In genomic region chr1:37540036-37540785, GRCh38 we compare ENCODE assay signal across 18 cellular contexts. TPM values are rescaled to one million over a fixed set of nuclear protein-coding genes. Genes with fewer than 3 reads are reported as not detected.
DNase-seq lines count a peak whose midpoint lies in the region; ATAC-seq, FAIRE-seq and TF ChIP-seq lines count a peak whose summit lies in the region.
"Had no signal": no experiment of that assay in that cellular context is flagged by ENCODE, and none has a peak within 500 bp of the region (broad histone marks: within the 10 kb centered on the region; RNA-seq: fewer than 3 reads in every experiment).

No MANE protein-coding gene starts in this region.

- CTCF ChIA-PET in HepG2 (lab: Yijun Ruan, JAX; ENCODE audit: low intra/inter-chr PET ratio, low total read pairs), result no interaction called here
- CTCF ChIA-PET in activated naive CD4-positive, alpha-beta T cell treated with anti-CD3 and anti-CD28 coated beads for 36 hours (lab: Charles Lee), result interaction anchor here (0.8 to 1.5 kb wide), 2 partner anchors 85 to 505 kb away, joined by 3 to 5 read pairs; no protein-coding TSS in a partner anchor

- no peak overlapping the region for H2BK5ac ChIP-seq in mesenchymal stem cell (ENCODE audit: low read depth, low read length, poor library complexity, severe bottlenecking)

- no peak for FAIRE-seq in HepG2 (lab: Jason Lieb, UNC)
- FAIRE-seq: GM12892 had no signal

- WGBS in HepG2 (ENCODE audit: low lambda C conversion rate), result 96% methylated on average over 30 of the region's 30 CpGs
- WGBS in right lobe of liver (ENCODE audit: insufficient coverage, low coverage, low lambda C conversion rate, missing lambda C conversion rate), result 94% methylated on average over 26 of the region's 30 CpGs
- 98% methylated on average over 30 of the region's 30 CpGs for WGBS in mesenchymal stem cell

- TF ChIP-seq RAD21 in HepG2 (CRISPR knock-in tag; IDR thresholded peaks at IDR 0.05), result no peak

- BruUV-seq in HepG2 (replicated peaks; lab: Mats Ljungman, UMichigan), result no TSS peak

- no peak overlapping the region for H3K4me3 Mint-ChIP-seq in activated naive CD4-positive, alpha-beta T cell treated with anti-CD3 and anti-CD28 coated beads for 36 hours
- H3K4me3 Mint-ChIP-seq in HFFc6, result no peak overlapping the region
- H3K4me3 Mint-ChIP-seq: CD4-positive, CD25-positive, alpha-beta regulatory T cell; CD8-positive, alpha-beta T cell had no signal

- H3K9ac ChIP-seq in HepG2 (ENCODE audit: insufficient read depth, low read depth, low read length) (no peak overlapping the region), mesenchymal stem cell (ENCODE audit: low read length) (no peak overlapping the region)

- no peaks in the 10 kb centered on the region for H4K20me1 ChIP-seq in HepG2 (ENCODE audit: insufficient read depth, low read length)

- in situ Hi-C loops in HepG2 (cut with HindIII; ENCODE audit: extremely low pct_ligation_motif_present, low pct_unique_long_range_greater_than_20kb), result no loop called here

- no peaks in the 10 kb centered on the region for H3K27me3 ChIP-seq in HepG2 (ENCODE audit: control insufficient read depth in 1 of 2, insufficient read depth in 2 of 2, low read length in 2 of 2)
- no peaks in the 10 kb centered on the region for H3K27me3 ChIP-seq in right lobe of liver
- H3K27me3 ChIP-seq in mesenchymal stem cell (ENCODE audit: control insufficient read depth in 1 of 2, insufficient read depth in 1 of 2, low read length in 2 of 2), result no peaks in the 10 kb centered on the region
- no peaks in the 10 kb centered on the region for H3K27me3 ChIP-seq in breast epithelium

- H3K4ac ChIP-seq in mesenchymal stem cell (ENCODE audit: low read depth in 1 of 2, low read length in 2 of 2), result no peak overlapping the region

- H2AFZ ChIP-seq in HepG2 (ENCODE audit: low read length) (no peak overlapping the region), mesenchymal stem cell (ENCODE audit: low read depth, low read length) (no peak overlapping the region)

- H3K23ac ChIP-seq in mesenchymal stem cell (ENCODE audit: low read length in 2 of 2), result no peak overlapping the region

- POLR2A ChIA-PET in HepG2 (lab: Yijun Ruan, JAX), result no interaction called here

- no peak for ATAC-seq in HepG2
- ATAC-seq in right lobe of liver, result no peak
- ATAC-seq: CD8-positive, alpha-beta T cell; HCT116 had no signal

- no peak overlapping the region for H3K4me3 ChIP-seq in HepG2 (replicated peaks in 1 of 3; ENCODE audit: insufficient read depth in 1 of 3, low read depth in 2 of 3, low read length in 3 of 3)
- H3K4me3 ChIP-seq in right lobe of liver, result no peak overlapping the region
- H3K4me3 ChIP-seq in mesenchymal stem cell (ENCODE audit: insufficient read depth in 1 of 2, low read depth in 1 of 2, low read length in 2 of 2), result no peak overlapping the region
- H3K4me3 ChIP-seq in breast epithelium, result no peak overlapping the region

- no peak overlapping the region for H2AK5ac ChIP-seq in mesenchymal stem cell (ENCODE audit: low read length, severe bottlenecking)

- no peaks in the 10 kb centered on the region for H3K27me3 Mint-ChIP-seq in activated naive CD4-positive, alpha-beta T cell treated with anti-CD3 and anti-CD28 coated beads for 36 hours (ENCODE audit: low read depth)
- no peaks in the 10 kb centered on the region for H3K27me3 Mint-ChIP-seq in HFFc6 (ENCODE audit: insufficient read depth)
- H3K27me3 Mint-ChIP-seq: CD4-positive, CD25-positive, alpha-beta regulatory T cell had no signal

- H3K9me3 ChIP-seq in HepG2 (ENCODE audit: low read length) (no peaks in the 10 kb centered on the region), right lobe of liver (no peaks in the 10 kb centered on the region), mesenchymal stem cell (ENCODE audit: control insufficient read depth, low read length) (no peaks in the 10 kb centered on the region), breast epithelium (no peaks in the 10 kb centered on the region)
- H3K9me3 ChIP-seq: Caco-2 had no signal

- peaks cover 31% of the 10 kb centered on the region for H3K36me3 Mint-ChIP-seq in activated naive CD4-positive, alpha-beta T cell treated with anti-CD3 and anti-CD28 coated beads for 36 hours (ENCODE audit: low read depth)
- peaks cover 55% of the 10 kb centered on the region for H3K36me3 Mint-ChIP-seq in HFFc6 (ENCODE audit: low read depth)

- H3K4me2 ChIP-seq in HepG2 (ENCODE audit: low read depth, low read length) (no peak overlapping the region), mesenchymal stem cell (ENCODE audit: low read length, poor library complexity, severe bottlenecking) (no peak overlapping the region)

- TF ChIP-seq POLR2A in HepG2 (IDR thresholded peaks at IDR 0.05; ENCODE audit: insufficient read depth in 1 of 2, low read depth in 2 of 2, low read length in 2 of 2) (no peak), right lobe of liver (IDR thresholded peaks at IDR 0.05) (no peak), breast epithelium (IDR thresholded peaks at IDR 0.05) (no peak)

- H3K27ac Mint-ChIP-seq in activated naive CD4-positive, alpha-beta T cell treated with anti-CD3 and anti-CD28 coated beads for 36 hours, result no peak overlapping the region
- no peak overlapping the region for H3K27ac Mint-ChIP-seq in HFFc6
- H3K27ac Mint-ChIP-seq: CD8-positive, alpha-beta T cell had no signal

- H3K27ac ChIP-seq in HepG2 (ENCODE audit: extremely low read length, insufficient read depth, low read length) (no peak overlapping the region), right lobe of liver (no peak overlapping the region), mesenchymal stem cell (ENCODE audit: low read length, poor library complexity, severe bottlenecking) (no peak overlapping the region), breast epithelium (no peak overlapping the region)
- H3K27ac ChIP-seq: C4-2B had no signal

- no peaks in the 10 kb centered on the region for H3K79me2 ChIP-seq in HepG2 (ENCODE audit: insufficient read depth, low read length)

- H3K9me3 Mint-ChIP-seq in activated naive CD4-positive, alpha-beta T cell treated with anti-CD3 and anti-CD28 coated beads for 36 hours, result no peaks in the 10 kb centered on the region
- H3K9me3 Mint-ChIP-seq in HFFc6, result no peaks in the 10 kb centered on the region
- H3K9me3 Mint-ChIP-seq: CD4-positive, CD25-positive, alpha-beta regulatory T cell; CD8-positive, alpha-beta T cell had no signal

- peaks cover 9% of the 10 kb centered on the region for H3K4me1 Mint-ChIP-seq in activated naive CD4-positive, alpha-beta T cell treated with anti-CD3 and anti-CD28 coated beads for 36 hours (ENCODE audit: low read depth)
- H3K4me1 Mint-ChIP-seq in HFFc6 (ENCODE audit: low read depth), result peaks cover 27% of the 10 kb centered on the region

- peaks cover 12 to 53% of the 10 kb centered on the region in 2 experiments; a peak in 4 of 5 replicates for H3K36me3 ChIP-seq in HepG2 (replicated peaks in 1 of 2; ENCODE audit: control insufficient read depth in 1 of 2, insufficient read depth in 2 of 2, low read length in 2 of 2)
- H3K36me3 ChIP-seq in right lobe of liver, result peaks cover 0 to 36% (median 8%) of the 10 kb centered on the region in 4 donors
- H3K36me3 ChIP-seq in mesenchymal stem cell (ENCODE audit: control insufficient read depth in 1 of 2, insufficient read depth in 2 of 2, low read depth in 1 of 2, low read length in 2 of 2), result peaks cover 42 to 81% of the 10 kb centered on the region in 2 experiments
- H3K36me3 ChIP-seq in breast epithelium, result no peaks in the 10 kb centered on the region

- no peak overlapping the region for H2BK12ac ChIP-seq in mesenchymal stem cell (ENCODE audit: low read length in 2 of 2)

- no peak overlapping the region for H4K8ac ChIP-seq in mesenchymal stem cell (ENCODE audit: low read length)

- TF ChIP-seq CTCF in HepG2 (CRISPR knock-in tag; IDR thresholded peaks at IDR 0.05), result no peak
- no peak for TF ChIP-seq CTCF in right lobe of liver (IDR thresholded peaks at IDR 0.05)
- no peak for TF ChIP-seq CTCF in breast epithelium (IDR thresholded peaks at IDR 0.05)
- no peak for TF ChIP-seq CTCF in HFFc6 (IDR thresholded peaks at IDR 0.05)

- no peak for TF ChIP-seq EP300 in HepG2 (IDR thresholded peaks at IDR 0.05; ENCODE audit: low read depth in 2 of 2, low read length in 2 of 2)
- TF ChIP-seq EP300 in HepG2 (CRISPR knock-in tag; IDR thresholded peaks at IDR 0.05; ENCODE audit: borderline replicate concordance), result no peak

- peaks cover 26% of the 10 kb centered on the region for H3K4me1 ChIP-seq in HepG2 (ENCODE audit: insufficient read depth, low read length)
- peaks cover 0 to 28% (median 5%) of the 10 kb centered on the region in 4 donors for H3K4me1 ChIP-seq in right lobe of liver
- H3K4me1 ChIP-seq in mesenchymal stem cell (ENCODE audit: control insufficient read depth, insufficient read depth, low read depth, low read length), result no peaks in the 10 kb centered on the region
- H3K4me1 ChIP-seq in breast epithelium, result no peaks in the 10 kb centered on the region
- H3K4me1 ChIP-seq: Caco-2 had no signal

- peak overlapping the region; percentile 8 for H2BK120ac ChIP-seq in mesenchymal stem cell (ENCODE audit: low read depth, low read length)

- no peak overlapping the region for H3K14ac ChIP-seq in mesenchymal stem cell (ENCODE audit: low read length in 2 of 2)

- no peak overlapping the region for H4K91ac ChIP-seq in mesenchymal stem cell (ENCODE audit: low read length)

- H3K18ac ChIP-seq in mesenchymal stem cell (ENCODE audit: low read depth in 1 of 2, low read length in 2 of 2), result no peak overlapping the region

- intact Hi-C loops in HepG2 (cut with micrococcal nuclease; ENCODE audit: unreplicated experiment) (no loop called here), right lobe of liver (cut with DNase I) (no loop called here), breast epithelium (cut with DNase I; ENCODE audit: low total_unique reads) (no loop called here)
- intact Hi-C loops in activated naive CD4-positive, alpha-beta T cell treated with anti-CD3 and anti-CD28 coated beads for 36 hours (cut with micrococcal nuclease), result no loop called here

- no peak for DNase-seq in HepG2 (ENCODE audit: low spot score)
- DNase-seq in right lobe of liver, result no peak
- peak; percentile 1 for DNase-seq in dedifferentiated amniotic fluid mesenchymal stem cell (ENCODE audit: extremely low spot score)
- no peak for DNase-seq in mesenchymal stem cell
- no peak for DNase-seq in activated naive CD4-positive, alpha-beta T cell treated with anti-CD3 and anti-CD28 coated beads for 36 hours
- DNase-seq in breast epithelium (ENCODE audit: low spot score in 2 of 2), result no peak
- no peak for DNase-seq in HFFc6
- DNase-seq: Caco-2; CD4-positive, CD25-positive, alpha-beta regulatory T cell; CD8-positive, alpha-beta T cell; DMS153; DND-41; GOT3; H7 had no signal

- peaks cover 26% of the 10 kb centered on the region for H3K79me1 ChIP-seq in mesenchymal stem cell (replicated peaks; ENCODE audit: low read length, poor library complexity, severe bottlenecking)

- no peak overlapping the region for H2BK15ac ChIP-seq in mesenchymal stem cell (ENCODE audit: low read depth, poor library complexity, severe bottlenecking)

RNA-seq across cellular contexts. Expression of gene SNIP1, which starts 13.9 kb away (rescaled TPM):
- total RNA-seq in HepG2 (2016; rRNA removed; fragmentation: Illumina TruSeq; extraction: Trizol), result 10.9 and 11.2 TPM in 2 replicates
- total RNA-seq in HepG2 (2016; cell fraction: cytosol; rRNA removed; fragmentation: Illumina TruSeq; extraction: Trizol; ENCODE audit: low read depth), result 0.71 and 1.1 TPM in 2 replicates
- 9.9 and 10.7 TPM in 2 replicates for total RNA-seq in HepG2 (2016; cell fraction: insoluble cytoplasmic fraction; rRNA removed; fragmentation: Illumina TruSeq; extraction: Trizol)
- total RNA-seq in HepG2 (2016; cell fraction: membrane; rRNA removed; fragmentation: Illumina TruSeq; extraction: Trizol), result 3.6 and 4.2 TPM in 2 replicates
- 11.2 and 16.1 TPM in 2 replicates for total RNA-seq in HepG2 (2016; cell fraction: nucleus; rRNA removed; fragmentation: Illumina TruSeq; extraction: Trizol)
- 5.5 and 6.2 TPM in 2 replicates for polyA plus RNA-seq in HepG2 (2011; rRNA removed)
- 4.2 and 4.9 TPM in 2 replicates for polyA plus RNA-seq in HepG2 (2011; cell fraction: cytosol; rRNA removed)
- polyA plus RNA-seq in HepG2 (2011; cell fraction: nucleus; rRNA removed), result 8.6 and 12.5 TPM in 2 replicates
- polyA plus RNA-seq in HepG2 (2012), result 5.8 and 6.5 TPM in 2 replicates
- 0.38 and 0.57 TPM in 2 replicates for polyA plus RNA-seq in HepG2 (2016; cell fraction: cytosol; fragmentation: Illumina TruSeq; extraction: Trizol; ENCODE audit: low read depth)
- 12.0 and 14.1 TPM in 2 replicates for polyA plus RNA-seq in HepG2 (2016; cell fraction: insoluble cytoplasmic fraction; fragmentation: Illumina TruSeq; extraction: Trizol; ENCODE audit: low read depth)
- 1.2 and 1.6 TPM in 2 replicates for polyA plus RNA-seq in HepG2 (2016; cell fraction: membrane; fragmentation: Illumina TruSeq; extraction: Trizol; ENCODE audit: low read depth)
- polyA plus RNA-seq in HepG2 (2016; cell fraction: nucleus; fragmentation: Illumina TruSeq; extraction: Trizol; ENCODE audit: insufficient read depth, low read depth), result 13.5 and 14.6 TPM in 2 replicates
- polyA minus RNA-seq in HepG2 (2011; rRNA and poly(A)+ RNA removed; ENCODE audit: low replicate concordance), result 4.4 and 8.2 TPM in 2 replicates
- polyA minus RNA-seq in HepG2 (2011; cell fraction: cytosol; rRNA and poly(A)+ RNA removed), result 6.9 and 7.6 TPM in 2 replicates
- 21.8 and 22.1 TPM in 2 replicates for polyA minus RNA-seq in HepG2 (2011; cell fraction: nucleus; rRNA and poly(A)+ RNA removed)
- 10 to 100 TPM in 2 of 6 experiments, 1 to 10 TPM in 4; 6.2 to 10.6 (median 8.8) TPM for total RNA-seq in right lobe of liver
- polyA plus RNA-seq in mesenchymal stem cell (2013, experiment 1 of 2), result 4.4 TPM
- 4.5 TPM for polyA plus RNA-seq in mesenchymal stem cell (2013, experiment 2 of 2)
- total RNA-seq in activated naive CD4-positive, alpha-beta T cell treated with anti-CD3 and anti-CD28 coated beads for 36 hours, result 10 to 100 TPM; 14.3 to 15.3 TPM
- total RNA-seq in breast epithelium, result 10 to 100 TPM; 11.4 to 22.7 (median 14.7) TPM
- 10 to 100 TPM; 15.7 to 19.3 (median 18.0) TPM for total RNA-seq in HFFc6 (2021; fragmentation: NEBNext Ultra II Directional; extraction: Animal tissue kit (Norgen Biotek cat#: 25700))

RNA-seq across cellular contexts. Expression of gene DNALI1, which starts 16.5 kb away (rescaled TPM):
- total RNA-seq in HepG2 (2016; rRNA removed; fragmentation: Illumina TruSeq; extraction: Trizol), result 0.42 and 0.52 TPM in 2 replicates
- not detected in 2 replicates for total RNA-seq in HepG2 (2016; cell fraction: cytosol; rRNA removed; fragmentation: Illumina TruSeq; extraction: Trizol; ENCODE audit: low read depth)
- total RNA-seq in HepG2 (2016; cell fraction: insoluble cytoplasmic fraction; rRNA removed; fragmentation: Illumina TruSeq; extraction: Trizol), result 0.24 and 0.62 TPM in 2 replicates
- total RNA-seq in HepG2 (2016; cell fraction: membrane; rRNA removed; fragmentation: Illumina TruSeq; extraction: Trizol), result 0.14 and 0.28 TPM in 2 replicates
- 0.47 TPM in 1 of 2 replicates, not detected in the other for total RNA-seq in HepG2 (2016; cell fraction: nucleus; rRNA removed; fragmentation: Illumina TruSeq; extraction: Trizol)
- 0.70 and 0.93 TPM in 2 replicates for polyA plus RNA-seq in HepG2 (2011; rRNA removed)
- polyA plus RNA-seq in HepG2 (2011; cell fraction: cytosol; rRNA removed), result 0.31 and 0.53 TPM in 2 replicates
- polyA plus RNA-seq in HepG2 (2011; cell fraction: nucleus; rRNA removed), result 2.0 and 2.8 TPM in 2 replicates
- 1.1 and 2.8 TPM in 2 replicates for polyA plus RNA-seq in HepG2 (2012)
- 0.09 and 0.32 TPM in 2 replicates for polyA plus RNA-seq in HepG2 (2016; cell fraction: cytosol; fragmentation: Illumina TruSeq; extraction: Trizol; ENCODE audit: low read depth)
- 0.59 and 0.83 TPM in 2 replicates for polyA plus RNA-seq in HepG2 (2016; cell fraction: insoluble cytoplasmic fraction; fragmentation: Illumina TruSeq; extraction: Trizol; ENCODE audit: low read depth)
- polyA plus RNA-seq in HepG2 (2016; cell fraction: membrane; fragmentation: Illumina TruSeq; extraction: Trizol; ENCODE audit: low read depth), result 0.06 and 0.19 TPM in 2 replicates
- polyA plus RNA-seq in HepG2 (2016; cell fraction: nucleus; fragmentation: Illumina TruSeq; extraction: Trizol; ENCODE audit: insufficient read depth, low read depth), result 0.29 and 0.63 TPM in 2 replicates
- 1.0 TPM in 1 of 2 replicates, not detected in the other for polyA minus RNA-seq in HepG2 (2011; rRNA and poly(A)+ RNA removed; ENCODE audit: low replicate concordance)
- polyA minus RNA-seq in HepG2 (2011; cell fraction: cytosol; rRNA and poly(A)+ RNA removed), result not detected in 2 replicates
- polyA minus RNA-seq in HepG2 (2011; cell fraction: nucleus; rRNA and poly(A)+ RNA removed), result 0.64 and 0.99 TPM in 2 replicates
- total RNA-seq in right lobe of liver, result 10 to 100 TPM in 1 of 6 experiments, 1 to 10 TPM in 5; 4.1 to 13.6 (median 7.3) TPM
- 15.1 TPM for polyA plus RNA-seq in mesenchymal stem cell (2013, experiment 1 of 2)
- 15.8 TPM for polyA plus RNA-seq in mesenchymal stem cell (2013, experiment 2 of 2)
- total RNA-seq in activated naive CD4-positive, alpha-beta T cell treated with anti-CD3 and anti-CD28 coated beads for 36 hours, result not detected
- 10 to 100 TPM in 2 of 3 donors, 1 to 10 TPM in 1; 4.6 to 29.4 (median 20.6) TPM for total RNA-seq in breast epithelium
- 1 to 10 TPM; 1.3 to 2.4 (median 1.9) TPM for total RNA-seq in HFFc6 (2021; fragmentation: NEBNext Ultra II Directional; extraction: Animal tissue kit (Norgen Biotek cat#: 25700))
- total RNA-seq: A172; CD8-positive, alpha-beta T cell had no signal

RNA-seq across cellular contexts. Expression of gene MEAF6, which starts 25.6 kb away (rescaled TPM):
- total RNA-seq in HepG2 (2016; rRNA removed; fragmentation: Illumina TruSeq; extraction: Trizol), result 45.6 and 67.6 TPM in 2 replicates
- 19.8 and 20.4 TPM in 2 replicates for total RNA-seq in HepG2 (2016; cell fraction: cytosol; rRNA removed; fragmentation: Illumina TruSeq; extraction: Trizol; ENCODE audit: low read depth)
- 47.7 and 62.7 TPM in 2 replicates for total RNA-seq in HepG2 (2016; cell fraction: insoluble cytoplasmic fraction; rRNA removed; fragmentation: Illumina TruSeq; extraction: Trizol)
- total RNA-seq in HepG2 (2016; cell fraction: membrane; rRNA removed; fragmentation: Illumina TruSeq; extraction: Trizol), result 37.7 and 38.7 TPM in 2 replicates
- 28.0 and 36.7 TPM in 2 replicates for total RNA-seq in HepG2 (2016; cell fraction: nucleus; rRNA removed; fragmentation: Illumina TruSeq; extraction: Trizol)
- polyA plus RNA-seq in HepG2 (2011; rRNA removed), result 24.6 and 29.5 TPM in 2 replicates
- polyA plus RNA-seq in HepG2 (2011; cell fraction: cytosol; rRNA removed), result 16.3 and 30.1 TPM in 2 replicates
- 17.5 and 23.0 TPM in 2 replicates for polyA plus RNA-seq in HepG2 (2011; cell fraction: nucleus; rRNA removed)
- 26.8 and 30.1 TPM in 2 replicates for polyA plus RNA-seq in HepG2 (2012)
- 19.7 and 22.4 TPM in 2 replicates for polyA plus RNA-seq in HepG2 (2016; cell fraction: cytosol; fragmentation: Illumina TruSeq; extraction: Trizol; ENCODE audit: low read depth)
- polyA plus RNA-seq in HepG2 (2016; cell fraction: insoluble cytoplasmic fraction; fragmentation: Illumina TruSeq; extraction: Trizol; ENCODE audit: low read depth), result 79.9 and 89.9 TPM in 2 replicates
- polyA plus RNA-seq in HepG2 (2016; cell fraction: membrane; fragmentation: Illumina TruSeq; extraction: Trizol; ENCODE audit: low read depth), result 34.2 and 35.5 TPM in 2 replicates
- polyA plus RNA-seq in HepG2 (2016; cell fraction: nucleus; fragmentation: Illumina TruSeq; extraction: Trizol; ENCODE audit: insufficient read depth, low read depth), result 43.7 and 52.2 TPM in 2 replicates
- polyA minus RNA-seq in HepG2 (2011; rRNA and poly(A)+ RNA removed; ENCODE audit: low replicate concordance), result 5.8 and 11.9 TPM in 2 replicates
- polyA minus RNA-seq in HepG2 (2011; cell fraction: cytosol; rRNA and poly(A)+ RNA removed), result 13.2 and 14.9 TPM in 2 replicates
- 37.2 and 43.1 TPM in 2 replicates for polyA minus RNA-seq in HepG2 (2011; cell fraction: nucleus; rRNA and poly(A)+ RNA removed)
- 10 to 100 TPM; 12.9 to 55.9 (median 32.8) TPM for total RNA-seq in right lobe of liver
- 51.7 TPM for polyA plus RNA-seq in mesenchymal stem cell (2013, experiment 1 of 2)
- 53.1 TPM for polyA plus RNA-seq in mesenchymal stem cell (2013, experiment 2 of 2)
- 10 to 100 TPM; 57.5 to 62.8 TPM for total RNA-seq in activated naive CD4-positive, alpha-beta T cell treated with anti-CD3 and anti-CD28 coated beads for 36 hours
- total RNA-seq in breast epithelium, result 100 to 1,000 TPM in 1 of 3 donors, 10 to 100 TPM in 2; 78.2 to 140 (median 87.2) TPM
- 10 to 100 TPM; 52.6 to 63.8 (median 56.9) TPM for total RNA-seq in HFFc6 (2021; fragmentation: NEBNext Ultra II Directional; extraction: Animal tissue kit (Norgen Biotek cat#: 25700))

RNA-seq across cellular contexts. Expression of gene GNL2, which starts 55.5 kb away (rescaled TPM):
- total RNA-seq in HepG2 (2016; rRNA removed; fragmentation: Illumina TruSeq; extraction: Trizol) (72.1 and 101 TPM in 2 replicates), right lobe of liver (10 to 100 TPM; 10.4 to 29.0 (median 19.9) TPM), breast epithelium (10 to 100 TPM; 36.8 to 71.8 (median 63.1) TPM)
- 16.7 and 23.2 TPM in 2 replicates for total RNA-seq in HepG2 (2016; cell fraction: cytosol; rRNA removed; fragmentation: Illumina TruSeq; extraction: Trizol; ENCODE audit: low read depth)
- 79.2 and 107 TPM in 2 replicates for total RNA-seq in HepG2 (2016; cell fraction: insoluble cytoplasmic fraction; rRNA removed; fragmentation: Illumina TruSeq; extraction: Trizol)
- total RNA-seq in HepG2 (2016; cell fraction: membrane; rRNA removed; fragmentation: Illumina TruSeq; extraction: Trizol), result 24.0 and 31.0 TPM in 2 replicates
- 53.4 and 56.4 TPM in 2 replicates for total RNA-seq in HepG2 (2016; cell fraction: nucleus; rRNA removed; fragmentation: Illumina TruSeq; extraction: Trizol)
- polyA plus RNA-seq in HepG2 (2011; rRNA removed), result 31.2 and 32.1 TPM in 2 replicates
- polyA plus RNA-seq in HepG2 (2011; cell fraction: cytosol; rRNA removed), result 12.2 and 16.1 TPM in 2 replicates
- 28.4 and 31.6 TPM in 2 replicates for polyA plus RNA-seq in HepG2 (2011; cell fraction: nucleus; rRNA removed)
- polyA plus RNA-seq in HepG2 (2012), result 37.2 and 45.4 TPM in 2 replicates
- 13.7 and 14.9 TPM in 2 replicates for polyA plus RNA-seq in HepG2 (2016; cell fraction: cytosol; fragmentation: Illumina TruSeq; extraction: Trizol; ENCODE audit: low read depth)
- polyA plus RNA-seq in HepG2 (2016; cell fraction: insoluble cytoplasmic fraction; fragmentation: Illumina TruSeq; extraction: Trizol; ENCODE audit: low read depth), result 107 and 128 TPM in 2 replicates
- polyA plus RNA-seq in HepG2 (2016; cell fraction: membrane; fragmentation: Illumina TruSeq; extraction: Trizol; ENCODE audit: low read depth), result 15.5 and 20.8 TPM in 2 replicates
- polyA plus RNA-seq in HepG2 (2016; cell fraction: nucleus; fragmentation: Illumina TruSeq; extraction: Trizol; ENCODE audit: insufficient read depth, low read depth), result 67.9 and 80.0 TPM in 2 replicates
- polyA minus RNA-seq in HepG2 (2011; rRNA and poly(A)+ RNA removed; ENCODE audit: low replicate concordance), result 56.5 and 121 TPM in 2 replicates
- polyA minus RNA-seq in HepG2 (2011; cell fraction: cytosol; rRNA and poly(A)+ RNA removed), result 22.3 and 25.8 TPM in 2 replicates
- 103 and 108 TPM in 2 replicates for polyA minus RNA-seq in HepG2 (2011; cell fraction: nucleus; rRNA and poly(A)+ RNA removed)
- 150 TPM for polyA plus RNA-seq in mesenchymal stem cell (2013, experiment 1 of 2)
- 150 TPM for polyA plus RNA-seq in mesenchymal stem cell (2013, experiment 2 of 2)
- total RNA-seq in activated naive CD4-positive, alpha-beta T cell treated with anti-CD3 and anti-CD28 coated beads for 36 hours, result 10 to 100 TPM; 62.2 to 65.3 TPM
- total RNA-seq in HFFc6 (2021; fragmentation: NEBNext Ultra II Directional; extraction: Animal tissue kit (Norgen Biotek cat#: 25700)), result 10 to 100 TPM; 48.3 to 61.7 (median 57.0) TPM
